ENCODE assay signal across 1 cellular context in genomic region chr1:160367516-160367900, GRCh38.
TF ChIP-seq lines count a peak whose summit lies in the region.

No MANE protein-coding gene starts in this region.

TF ChIP-seq in K562, 482 proteins besides CTCF, POLR2A, EP300 and RAD21:
- TF ChIP-seq ZNF431 (CRISPR knock-in tag; IDR thresholded peaks at IDR 0.05) (peak; percentile 2; the same call in 1 of the 2 replicates), PBX2 (CRISPR knock-in tag; IDR thresholded peaks at IDR 0.05; ENCODE audit: low read depth) (no peak), PBX2 (tag; conservative IDR thresholded peaks at IDR 0.05; ENCODE audit: low read depth) (0 out of 2 replicates have a peak, but pooled peaks have one; percentile 8), ZNF263 (CRISPR knock-in tag; IDR thresholded peaks at IDR 0.05; ENCODE audit: borderline replicate concordance) (peak; percentile 91), HEY1 (CRISPR knock-in tag; IDR thresholded peaks at IDR 0.05; ENCODE audit: borderline replicate concordance) (no peak), HCFC1 (IDR thresholded peaks at IDR 0.05; ENCODE audit: low read depth, low read length) (no peak), SP1 (CRISPR knock-in tag; IDR thresholded peaks at IDR 0.05) (0 out of 2 replicates have a peak, but pooled peaks have one; percentile 44)
